16 cellular contexts compared by ENCODE assay signal in genomic region chr5:131749723-131750470, GRCh38.
"Had no signal": no experiment of that assay in that cellular context is flagged by ENCODE, and none has a peak within 500 bp of the region (broad histone marks: within the 10 kb centered on the region; RNA-seq: fewer than 3 reads in every experiment).

No MANE protein-coding gene starts in this region.

- H3K27ac Mint-ChIP-seq: activated CD8-positive, alpha-beta T cell treated with anti-CD3 and anti-CD28 coated beads for 36 hours; endodermal cell; stimulated activated naive CD8-positive, alpha-beta T cell treated with anti-CD3 and anti-CD28 coated beads, Interleukin-15, Interleukin-2, amounts not matched to agents 100 ng/mL and 50 ng/mL, for 24 hours; type B pancreatic cell had no signal

- H3K9me3 ChIP-seq: suprapubic skin had no signal

- H3K27me3 ChIP-seq: dorsolateral prefrontal cortex, suprapubic skin had no signal

- DNase-seq: activated CD4-positive, alpha-beta T cell treated with anti-CD3 and anti-CD28 coated beads for 4 hours; activated CD8-positive, alpha-beta T cell treated with anti-CD3 and anti-CD28 coated beads for 36 hours; activated effector memory CD4-positive, alpha-beta T cell treated with Interleukin-2 at 50 U/mL for 16 hours; activated T-cell treated with anti-CD3 and anti-CD28 coated beads, Interleukin-2, amount 50 U/mL, for 4 hours; dorsolateral prefrontal cortex; endodermal cell; islet precursor cell; naive B cell; nucleus accumbens; posterior cingulate gyrus; T-helper 2 cell had no signal

- H3K4me1 Mint-ChIP-seq: endodermal cell had no signal

- H3K27me3 Mint-ChIP-seq: activated CD8-positive, alpha-beta T cell treated with anti-CD3 and anti-CD28 coated beads for 36 hours; naive B cell; stimulated activated naive CD8-positive, alpha-beta T cell treated with anti-CD3 and anti-CD28 coated beads, Interleukin-15, Interleukin-2, amounts not matched to agents 100 ng/mL and 50 ng/mL, for 24 hours; type B pancreatic cell had no signal

- H3K27ac ChIP-seq: dorsolateral prefrontal cortex, suprapubic skin had no signal

- H3K4me3 ChIP-seq: dorsolateral prefrontal cortex, smooth muscle cell, suprapubic skin had no signal

- H3K4me3 Mint-ChIP-seq: activated CD8-positive, alpha-beta T cell treated with anti-CD3 and anti-CD28 coated beads for 36 hours; activated T-cell treated with anti-CD3 and anti-CD28 coated beads, Interleukin-2, amount 50 U/mL, for 4 hours; endodermal cell; stimulated activated naive CD8-positive, alpha-beta T cell treated with anti-CD3 and anti-CD28 coated beads, Interleukin-15, Interleukin-2, amounts not matched to agents 100 ng/mL and 50 ng/mL, for 24 hours; type B pancreatic cell had no signal

- H3K9me3 Mint-ChIP-seq: activated CD8-positive, alpha-beta T cell treated with anti-CD3 and anti-CD28 coated beads for 36 hours; activated T-cell treated with anti-CD3 and anti-CD28 coated beads, Interleukin-2, amount 50 U/mL, for 4 hours; stimulated activated naive CD8-positive, alpha-beta T cell treated with anti-CD3 and anti-CD28 coated beads, Interleukin-15, Interleukin-2, amounts not matched to agents 100 ng/mL and 50 ng/mL, for 24 hours; type B pancreatic cell had no signal

- FAIRE-seq: astrocyte had no signal

- H3K36me3 ChIP-seq: suprapubic skin had no signal
